Comparison of ENCODE assay signal across 11 cellular contexts in genomic region chr12:106646472-106646871, GRCh38.
DNase-seq lines count a peak whose midpoint lies in the region; ATAC-seq and TF ChIP-seq lines count a peak whose summit lies in the region.
"Had no signal": no experiment of that assay in that cellular context is flagged by ENCODE, and none has a peak within 500 bp of the region (broad histone marks: within the 10 kb centered on the region; RNA-seq: fewer than 3 reads in every experiment).

No MANE protein-coding gene starts in this region.

- intact Hi-C loops in body of pancreas (cut with DNase I) = no loop called here

- H3K4me1 ChIP-seq in body of pancreas (peaks cover 13% of the 10 kb centered on the region), subcutaneous abdominal adipose tissue (ENCODE audit: control insufficient read depth in 5 of 5, insufficient read depth in 5 of 5, low read length in 5 of 5) (peaks cover 0 to 29% (median 16%) of the 10 kb centered on the region in 5 donors), Peyer's patch (no peaks in the 10 kb centered on the region)
- H3K4me1 ChIP-seq: BE2C had no signal

- H3K4me3 ChIP-seq in LNCaP clone FGC (ENCODE audit: low read depth, low read length) (no peak overlapping the region), body of pancreas (no peak overlapping the region), subcutaneous abdominal adipose tissue (ENCODE audit: low read depth in 1 of 5, low read length in 5 of 5) (no peak overlapping the region), Peyer's patch (no peak overlapping the region)

- WGBS in body of pancreas, 2 donors = 64 to 72% methylated on average over 2 of the region's 2 CpGs

- no peak overlapping the region for H3K9ac ChIP-seq in subcutaneous abdominal adipose tissue (ENCODE audit: low read length in 5 of 5)

- H3K27me3 ChIP-seq in body of pancreas (no peaks in the 10 kb centered on the region), subcutaneous abdominal adipose tissue (ENCODE audit: control insufficient read depth in 5 of 5, insufficient read depth in 4 of 5, low read length in 5 of 5) (no peaks in the 10 kb centered on the region), Peyer's patch (no peaks in the 10 kb centered on the region)

- H3K27ac ChIP-seq in body of pancreas (peak overlapping the region in 3 of 4 donors; percentile 36 to 88 (median 70)), subcutaneous abdominal adipose tissue (ENCODE audit: low read depth, low read length) (peak overlapping the region; percentile 80), Peyer's patch (no peak overlapping the region)

- TF ChIP-seq POLR2A in body of pancreas (IDR thresholded peaks at IDR 0.05) = no peak
- no peak for TF ChIP-seq POLR2A in Peyer's patch (IDR thresholded peaks at IDR 0.05)

- TF ChIP-seq CTCF in LNCaP clone FGC (IDR thresholded peaks at IDR 0.05; ENCODE audit: control insufficient read depth, extremely low read depth, insufficient read depth) = 0 out of 2 replicates have a peak, but pooled peaks have one; percentile 9
- no peak for TF ChIP-seq CTCF in body of pancreas (IDR thresholded peaks at IDR 0.05)
- TF ChIP-seq CTCF in Peyer's patch (IDR thresholded peaks at IDR 0.05) = no peak

- H3K9me3 ChIP-seq in body of pancreas (no peaks in the 10 kb centered on the region), subcutaneous abdominal adipose tissue (ENCODE audit: control insufficient read depth in 5 of 5, low read length in 5 of 5) (no peaks in the 10 kb centered on the region), Peyer's patch (no peaks in the 10 kb centered on the region)
- H3K9me3 ChIP-seq: BE2C had no signal

- H3K36me3 ChIP-seq in body of pancreas (replicated peaks in 1 of 2; ENCODE audit: insufficient read depth in 1 of 2, low read depth in 2 of 2) = no peaks in the 10 kb centered on the region
- no peaks in the 10 kb centered on the region for H3K36me3 ChIP-seq in subcutaneous abdominal adipose tissue (ENCODE audit: control insufficient read depth in 5 of 5, insufficient read depth in 5 of 5, low read length in 5 of 5)
- no peaks in the 10 kb centered on the region for H3K36me3 ChIP-seq in Peyer's patch
- H3K36me3 ChIP-seq: BE2C had no signal

- ATAC-seq in body of pancreas = no peak
- ATAC-seq in esophagus mucosa = peak; percentile 94
- ATAC-seq in HG03196 (IDR thresholded peaks at IDR 0.05; ENCODE audit: unreplicated experiment) = no peak

- DNase-seq in LNCaP clone FGC (ENCODE audit: low read depth) (no peak), body of pancreas (no peak), T1000 (lab: John Stamatoyannopoulos, UW) (no peak), Peyer's patch (no peak)
- DNase-seq: BE2C; CD4-positive, alpha-beta memory T cell; DND-41; H7 had no signal

Comparison
In these comparisons a context has a peak if more than half of its experiments do, and no peak if none do; other contexts are left out.
1. H3K27ac ChIP-seq: peak in body of pancreas (3 of 4) and subcutaneous abdominal adipose tissue (single experiment); none in Peyer's patch (0 of 4).